Comparison of ENCODE assay signal across 8 cellular contexts in the genomic region with DNA sequence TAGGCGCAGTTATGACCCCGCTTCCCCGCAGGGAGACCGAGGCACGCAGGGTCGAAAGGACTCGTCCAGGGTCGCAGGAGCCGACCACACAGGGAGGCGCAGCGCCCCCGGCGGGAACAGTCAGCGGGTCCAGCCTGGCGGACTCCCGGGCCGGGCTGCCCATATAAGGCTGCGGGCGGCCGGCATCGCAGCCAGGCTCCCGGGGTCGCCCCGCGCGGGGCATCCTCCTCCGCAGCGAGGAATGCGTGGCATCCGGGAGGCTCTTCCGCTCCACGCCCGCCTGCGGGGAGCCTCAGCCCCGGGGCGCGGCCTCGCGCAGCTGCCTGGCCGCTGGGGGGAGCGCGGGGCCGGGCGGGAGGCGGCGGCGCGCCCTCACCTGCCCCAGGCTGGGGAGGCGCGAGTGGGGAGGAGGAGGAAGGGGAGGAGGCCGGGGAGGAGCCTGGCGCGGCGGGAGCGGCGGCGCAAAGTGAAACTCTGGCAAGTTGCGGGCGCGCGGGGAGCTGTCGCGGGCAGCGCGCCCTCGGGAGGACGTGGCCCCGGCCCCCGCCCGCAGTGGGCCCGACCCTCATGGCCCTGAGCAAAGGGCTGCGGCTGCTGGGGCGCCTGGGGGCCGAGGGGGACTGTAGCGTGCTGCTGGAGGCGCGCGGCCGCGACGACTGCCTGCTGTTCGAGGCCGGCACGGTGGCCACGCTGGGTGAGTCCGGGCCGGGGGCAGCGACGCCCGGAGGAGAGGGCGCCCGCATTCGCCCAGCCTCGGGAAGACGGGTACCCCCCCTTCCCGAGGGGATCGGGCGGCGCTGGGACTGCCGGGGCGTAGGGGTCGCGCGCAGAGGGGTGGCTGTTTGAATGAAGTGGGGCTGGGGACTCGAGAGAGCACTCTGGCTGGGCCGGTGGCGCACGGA. TPM values are rescaled to one million over a fixed set of nuclear protein-coding genes. Genes with fewer than 3 reads are reported as not detected.
DNase-seq lines count a peak whose midpoint lies in the region; ATAC-seq and TF ChIP-seq lines count a peak whose summit lies in the region.

A gene with protein sequence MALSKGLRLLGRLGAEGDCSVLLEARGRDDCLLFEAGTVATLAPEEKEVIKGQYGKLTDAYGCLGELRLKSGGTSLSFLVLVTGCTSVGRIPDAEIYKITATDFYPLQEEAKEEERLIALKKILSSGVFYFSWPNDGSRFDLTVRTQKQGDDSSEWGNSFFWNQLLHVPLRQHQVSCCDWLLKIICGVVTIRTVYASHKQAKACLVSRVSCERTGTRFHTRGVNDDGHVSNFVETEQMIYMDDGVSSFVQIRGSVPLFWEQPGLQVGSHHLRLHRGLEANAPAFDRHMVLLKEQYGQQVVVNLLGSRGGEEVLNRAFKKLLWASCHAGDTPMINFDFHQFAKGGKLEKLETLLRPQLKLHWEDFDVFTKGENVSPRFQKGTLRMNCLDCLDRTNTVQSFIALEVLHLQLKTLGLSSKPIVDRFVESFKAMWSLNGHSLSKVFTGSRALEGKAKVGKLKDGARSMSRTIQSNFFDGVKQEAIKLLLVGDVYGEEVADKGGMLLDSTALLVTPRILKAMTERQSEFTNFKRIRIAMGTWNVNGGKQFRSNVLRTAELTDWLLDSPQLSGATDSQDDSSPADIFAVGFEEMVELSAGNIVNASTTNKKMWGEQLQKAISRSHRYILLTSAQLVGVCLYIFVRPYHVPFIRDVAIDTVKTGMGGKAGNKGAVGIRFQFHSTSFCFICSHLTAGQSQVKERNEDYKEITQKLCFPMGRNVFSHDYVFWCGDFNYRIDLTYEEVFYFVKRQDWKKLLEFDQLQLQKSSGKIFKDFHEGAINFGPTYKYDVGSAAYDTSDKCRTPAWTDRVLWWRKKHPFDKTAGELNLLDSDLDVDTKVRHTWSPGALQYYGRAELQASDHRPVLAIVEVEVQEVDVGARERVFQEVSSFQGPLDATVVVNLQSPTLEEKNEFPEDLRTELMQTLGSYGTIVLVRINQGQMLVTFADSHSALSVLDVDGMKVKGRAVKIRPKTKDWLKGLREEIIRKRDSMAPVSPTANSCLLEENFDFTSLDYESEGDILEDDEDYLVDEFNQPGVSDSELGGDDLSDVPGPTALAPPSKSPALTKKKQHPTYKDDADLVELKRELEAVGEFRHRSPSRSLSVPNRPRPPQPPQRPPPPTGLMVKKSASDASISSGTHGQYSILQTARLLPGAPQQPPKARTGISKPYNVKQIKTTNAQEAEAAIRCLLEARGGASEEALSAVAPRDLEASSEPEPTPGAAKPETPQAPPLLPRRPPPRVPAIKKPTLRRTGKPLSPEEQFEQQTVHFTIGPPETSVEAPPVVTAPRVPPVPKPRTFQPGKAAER (N-terminal part only) (plus strand): TSS at position 469 of the 902 bp plus-strand sequence. CDS start 99 bp downstream, at position 568.

- H3K36me3 ChIP-seq in SJCRH30, result no peaks in the 10 kb centered on the region
- H3K36me3 ChIP-seq in thoracic aorta, result no peaks in the 10 kb centered on the region

- H3K27ac ChIP-seq in SJCRH30 (peak within 1 kb of the TSS; percentile 82), thoracic aorta (peak within 1 kb of the TSS; percentile 54 to 73)

- in situ Hi-C loops in Caki2 (cut with HindIII; ENCODE audit: low pct_unique_long_range_greater_than_20kb, low sequenced_read_pairs), result no loop called here

- H3K9me3 ChIP-seq in SJCRH30 (replicated peaks) (no peaks in the 10 kb centered on the region), thoracic aorta (no peaks in the 10 kb centered on the region)

- H3K4me1 ChIP-seq in SJCRH30 (peaks cover 25% of the 10 kb centered on the region), thoracic aorta (ENCODE audit: control insufficient read depth in 1 of 2, low read depth in 2 of 2) (peaks cover 13 to 45% of the 10 kb centered on the region in 2 donors)

- ATAC-seq in GM21381 (IDR thresholded peaks at IDR 0.05; ENCODE audit: unreplicated experiment) (peak; percentile 78), omental fat pad (ENCODE audit: low FRiP score) (peak; percentile 94), thoracic aorta (ENCODE audit: insufficient number of reproducible peaks, low FRiP score, low read depth) (peak; percentile 63)

- DNase-seq in Caki2 (ENCODE audit: low read depth), result peak; percentile 71
- DNase-seq in HT1080 (ENCODE audit: low read depth), result peak; percentile 61
- DNase-seq in SJCRH30, result peak; percentile 70 to 74
- peak; percentile 60 for DNase-seq in activated gamma-delta T cell treated with anti-CD3 and anti-CD28 coated beads, Interleukin-2, amount 50 U/mL, for 16 hours (ENCODE audit: low read depth)
- peak; percentile 86 for DNase-seq in germinal center (ENCODE audit: low spot score)
- no peak for DNase-seq in omental fat pad (ENCODE audit: low spot score)
- DNase-seq in thoracic aorta (ENCODE audit: low spot score), result no peak

- no peaks in the 10 kb centered on the region for H3K27me3 ChIP-seq in SJCRH30
- H3K27me3 ChIP-seq in thoracic aorta (replicated peaks; ENCODE audit: insufficient read depth), result no peaks in the 10 kb centered on the region

- TF ChIP-seq CTCF in omental fat pad (IDR thresholded peaks at IDR 0.05) (no peak), thoracic aorta (IDR thresholded peaks at IDR 0.05) (peak; percentile 65)

- H3K4me3 ChIP-seq in SJCRH30 (peak within 1 kb of the TSS; percentile 78), thoracic aorta (peak within 1 kb of the TSS; percentile 82)

RNA-seq across cellular contexts. Expression of the gene that starts here (rescaled TPM):
- 14.2 and 21.3 TPM in 2 replicates for total RNA-seq in Caki2 (2014; rRNA removed; shearing (Covaris generic); ENCODE audit: low replicate concordance)
- 64.7 and 68.5 TPM in 2 replicates for total RNA-seq in HT1080 (2014; rRNA removed; shearing (Covaris generic))
- 57.0 and 58.7 TPM in 2 replicates for polyA plus RNA-seq in HT1080 (2015; cell fraction: cytosol; rRNA removed)
- polyA plus RNA-seq in HT1080 (2015; cell fraction: nucleus; rRNA removed), result 89.2 and 95.8 TPM in 2 replicates
- 32.5 and 33.4 TPM in 2 replicates for total RNA-seq in SJCRH30 (2014; rRNA removed; shearing (Covaris generic))
- total RNA-seq in omental fat pad, result 10 to 100 TPM in 1 of 4 donors, 1 to 10 TPM in 3; 2.3 to 27.6 (median 6.4) TPM
- 10 to 100 TPM; 30.6 to 48.5 TPM for total RNA-seq in thoracic aorta

Comparison
In these comparisons a context has a peak if more than half of its experiments do, and no peak if none do; other contexts are left out.
1. DNase-seq: peak in Caki2 (single experiment), HT1080 (single experiment), SJCRH30 (2 of 2), activated gamma-delta T cell treated with anti-CD3 and anti-CD28 coated beads, Interleukin-2, amount 50 U/mL, for 16 hours (single experiment) and germinal center (single experiment); none in omental fat pad (single experiment) and thoracic aorta (single experiment).
2. Peak in every context shown above with its lines, with median percentiles within 50 percentile points of each other: ATAC-seq.